8 cellular contexts compared by ENCODE assay signal in genomic region chr4:147683717-147684700, GRCh38. TPM values are rescaled to one million over a fixed set of nuclear protein-coding genes. Genes with fewer than 3 reads are reported as not detected.
DNase-seq lines count a peak whose midpoint lies in the region; ATAC-seq and TF ChIP-seq lines count a peak whose summit lies in the region.

TSS of gene PRMT9 (minus strand) at chr4:147684163. CDS start at chr4:147683987, 176 bp downstream.

- CTCF ChIA-PET in Panc1 (lab: Charles Lee), result interaction anchor here (0.5 to 1.2 kb wide), 4 partner anchors 10 to 183 kb away, joined by 3 to 6 read pairs (median 5); no protein-coding TSS in a partner anchor

- POLR2A ChIA-PET in Panc1 (lab: Charles Lee), result interaction anchor here (0.6 kb wide), 1 partner anchor 165 kb away, joined by 3 read pairs; no protein-coding TSS in a partner anchor

- H3K27ac ChIP-seq in Panc1 (ENCODE audit: low read length), result peak within 1 kb of the TSS; percentile 91

- no peak for TF ChIP-seq CTCF in Panc1 (IDR thresholded peaks at IDR 0.05)

- no peaks in the 10 kb centered on the region for H3K9me3 Mint-ChIP-seq in activated T-helper 1 cell treated with anti-CD3 and anti-CD28 coated beads, Interleukin-12 subunit alpha, Interleukin-12 subunit beta, Interleukin-2, Interleukin-4 antibody, amounts not matched to agents 30 ng/mL and 10 ng/mL and 1 ng/mL, durations not matched to agents 14 hours and 24 hours and 36 hours
- H3K9me3 Mint-ChIP-seq in naive B cell, result no peaks in the 10 kb centered on the region
- H3K9me3 Mint-ChIP-seq in stimulated activated effector memory CD8-positive, alpha-beta T cell treated with anti-CD3 and anti-CD28 coated beads, Interleukin-12 subunit alpha, Interleukin-12 subunit beta, amount 100 ng/mL, for 72 hours, result no peaks in the 10 kb centered on the region

- no peaks in the 10 kb centered on the region for H3K9me3 ChIP-seq in Panc1 (ENCODE audit: control insufficient read depth, insufficient read depth, low read depth, low read length)

- ATAC-seq in GM21619 (IDR thresholded peaks at IDR 0.05; ENCODE audit: unreplicated experiment), result peak; percentile 99
- peak; percentile 100 for ATAC-seq in Panc1
- peak; percentile 93 to 95 for ATAC-seq in naive B cell (ENCODE audit: low read depth in 2 of 2)
- ATAC-seq in stimulated activated effector memory CD8-positive, alpha-beta T cell treated with anti-CD3 and anti-CD28 coated beads, Interleukin-12 subunit alpha, Interleukin-12 subunit beta, amount 100 ng/mL, for 72 hours, result peak; percentile 99

- peaks cover 4% of the 10 kb centered on the region; the same call in 1 of the 2 replicates for H3K4me1 ChIP-seq in Panc1 (ENCODE audit: control insufficient read depth, insufficient read depth, low read length)

- H3K4me1 Mint-ChIP-seq in activated T-helper 1 cell treated with anti-CD3 and anti-CD28 coated beads, Interleukin-12 subunit alpha, Interleukin-12 subunit beta, Interleukin-2, Interleukin-4 antibody, amounts not matched to agents 30 ng/mL and 10 ng/mL and 1 ng/mL, durations not matched to agents 14 hours and 24 hours and 36 hours (ENCODE audit: low read depth), result peaks cover 30% of the 10 kb centered on the region
- H3K4me1 Mint-ChIP-seq in naive B cell, result peaks cover 22 to 33% (median 25%) of the 10 kb centered on the region in 3 donors
- H3K4me1 Mint-ChIP-seq in stimulated activated effector memory CD8-positive, alpha-beta T cell treated with anti-CD3 and anti-CD28 coated beads, Interleukin-12 subunit alpha, Interleukin-12 subunit beta, amount 100 ng/mL, for 72 hours, result peaks cover 38% of the 10 kb centered on the region

- no peak; the same call in 1 of the 2 replicates for TF ChIP-seq EP300 in Ishikawa (IDR thresholded peaks at IDR 0.05; ENCODE audit: borderline replicate concordance)

- peak within 1 kb of the TSS; percentile 66 to 90 for H3K4me3 ChIP-seq in Panc1 (ENCODE audit: low read depth in 2 of 2, low read length in 2 of 2)

- TF ChIP-seq RAD21 in Ishikawa (IDR thresholded peaks at IDR 0.05; ENCODE audit: low read depth), result no peak

- no peaks in the 10 kb centered on the region for H3K27me3 ChIP-seq in Panc1 (ENCODE audit: control insufficient read depth, insufficient read depth, low read length)

- intact Hi-C loops in Panc1 (cut with micrococcal nuclease; ENCODE audit: unreplicated experiment), result no loop called here
- intact Hi-C loops in activated T-helper 1 cell treated with anti-CD3 and anti-CD28 coated beads, Interleukin-12 subunit alpha, Interleukin-12 subunit beta, Interleukin-2, Interleukin-4 antibody, amounts not matched to agents 30 ng/mL and 10 ng/mL and 1 ng/mL, durations not matched to agents 14 hours and 24 hours and 36 hours (cut with micrococcal nuclease), result loop anchor here (1.0 to 10.0 kb wide), 7 partner anchors 25 to 758 kb away; partner anchors contain the start of genes ARHGAP10, NR3C2 and TMEM184C

- DNase-seq in DMS79 treated with DMSO at 0.1 percent for 48 hours (lab: John Stamatoyannopoulos, UW), result peak; percentile 50
- DNase-seq in Panc1 (ENCODE audit: low read depth, low spot score), result peak; percentile 59
- DNase-seq in activated T-helper 1 cell treated with anti-CD3 and anti-CD28 coated beads, Interleukin-12 subunit alpha, Interleukin-12 subunit beta, Interleukin-2, Interleukin-4 antibody, amounts not matched to agents 30 ng/mL and 10 ng/mL and 1 ng/mL, durations not matched to agents 14 hours and 24 hours and 36 hours (ENCODE audit: low spot score), result peak; percentile 85
- DNase-seq in fibroblast of gingiva (ENCODE audit: low read depth), result peak; percentile 94
- peak; percentile 80 for DNase-seq in naive B cell
- DNase-seq in stimulated activated effector memory CD8-positive, alpha-beta T cell treated with anti-CD3 and anti-CD28 coated beads, Interleukin-12 subunit alpha, Interleukin-12 subunit beta, amount 100 ng/mL, for 72 hours (ENCODE audit: low spot score in 2 of 2), result peak; percentile 79 to 92

- H3K36me3 ChIP-seq in Panc1 (ENCODE audit: control insufficient read depth, insufficient read depth, low read length), result peaks cover 6% of the 10 kb centered on the region; the same call in 1 of the 2 replicates

- peak within 1 kb of the TSS; percentile 92 for H3K4me3 Mint-ChIP-seq in activated T-helper 1 cell treated with anti-CD3 and anti-CD28 coated beads, Interleukin-12 subunit alpha, Interleukin-12 subunit beta, Interleukin-2, Interleukin-4 antibody, amounts not matched to agents 30 ng/mL and 10 ng/mL and 1 ng/mL, durations not matched to agents 14 hours and 24 hours and 36 hours
- H3K4me3 Mint-ChIP-seq in naive B cell, result peak within 1 kb of the TSS; percentile 93 to 98 (median 97)
- H3K4me3 Mint-ChIP-seq in stimulated activated effector memory CD8-positive, alpha-beta T cell treated with anti-CD3 and anti-CD28 coated beads, Interleukin-12 subunit alpha, Interleukin-12 subunit beta, amount 100 ng/mL, for 72 hours, result peak within 1 kb of the TSS; percentile 92

- BruUV-seq in Panc1 (replicated peaks; lab: Mats Ljungman, UMichigan), result no TSS peak

- in situ Hi-C loops in Panc1 (cut with HindIII; ENCODE audit: low pct_unique_long_range_greater_than_20kb, low sequenced_read_pairs), result no loop called here

- peaks cover 8% of the 10 kb centered on the region for H3K36me3 Mint-ChIP-seq in activated T-helper 1 cell treated with anti-CD3 and anti-CD28 coated beads, Interleukin-12 subunit alpha, Interleukin-12 subunit beta, Interleukin-2, Interleukin-4 antibody, amounts not matched to agents 30 ng/mL and 10 ng/mL and 1 ng/mL, durations not matched to agents 14 hours and 24 hours and 36 hours (ENCODE audit: low read depth)
- H3K36me3 Mint-ChIP-seq in naive B cell, result peaks cover 0 to 2% of the 10 kb centered on the region in 2 donors
- peaks cover 4% of the 10 kb centered on the region for H3K36me3 Mint-ChIP-seq in stimulated activated effector memory CD8-positive, alpha-beta T cell treated with anti-CD3 and anti-CD28 coated beads, Interleukin-12 subunit alpha, Interleukin-12 subunit beta, amount 100 ng/mL, for 72 hours

- peaks cover 9% of the 10 kb centered on the region for H3K27me3 Mint-ChIP-seq in activated T-helper 1 cell treated with anti-CD3 and anti-CD28 coated beads, Interleukin-12 subunit alpha, Interleukin-12 subunit beta, Interleukin-2, Interleukin-4 antibody, amounts not matched to agents 30 ng/mL and 10 ng/mL and 1 ng/mL, durations not matched to agents 14 hours and 24 hours and 36 hours (ENCODE audit: insufficient read depth)
- H3K27me3 Mint-ChIP-seq in naive B cell, result peaks cover 0 to 20% (median 0%) of the 10 kb centered on the region in 3 donors

- peak within 1 kb of the TSS; percentile 92 for H3K27ac Mint-ChIP-seq in activated T-helper 1 cell treated with anti-CD3 and anti-CD28 coated beads, Interleukin-12 subunit alpha, Interleukin-12 subunit beta, Interleukin-2, Interleukin-4 antibody, amounts not matched to agents 30 ng/mL and 10 ng/mL and 1 ng/mL, durations not matched to agents 14 hours and 24 hours and 36 hours
- H3K27ac Mint-ChIP-seq in naive B cell, result peak within 1 kb of the TSS; percentile 94 to 98 (median 98)
- H3K27ac Mint-ChIP-seq in stimulated activated effector memory CD8-positive, alpha-beta T cell treated with anti-CD3 and anti-CD28 coated beads, Interleukin-12 subunit alpha, Interleukin-12 subunit beta, amount 100 ng/mL, for 72 hours, result peak within 1 kb of the TSS; percentile 94

TF ChIP-seq in Ishikawa, 13 proteins besides CTCF, POLR2A, EP300 and RAD21 (continues in another document):
- peak; percentile 34; the same call in 1 of the 2 replicates for TF ChIP-seq YY1 (IDR thresholded peaks at IDR 0.05; ENCODE audit: low read depth)
- TF ChIP-seq MAX (IDR thresholded peaks at IDR 0.05), result peak; percentile 84
- peak; percentile 78; the same call in 1 of the 2 replicates for TF ChIP-seq ZBTB7A (IDR thresholded peaks at IDR 0.05; ENCODE audit: low read depth)
- 0 out of 2 replicates have a peak, but pooled peaks have one; percentile 44 for TF ChIP-seq NFIC (IDR thresholded peaks at IDR 0.05)
- no peak for TF ChIP-seq REST (IDR thresholded peaks at IDR 0.05; ENCODE audit: low read depth)
- peak; percentile 74 for TF ChIP-seq TCF12 (IDR thresholded peaks at IDR 0.05; ENCODE audit: low read depth)

RNA-seq across cellular contexts. Expression of gene PRMT9, which starts in this region (rescaled TPM):
- total RNA-seq in Panc1 (2021; ENCODE audit: unreplicated experiment), result 4.4 TPM
- 2.3 TPM for polyA plus RNA-seq in Panc1 (2012; ENCODE audit: insufficient read length)
- 6.8 and 7.4 TPM in 2 replicates for total RNA-seq in activated T-helper 1 cell treated with anti-CD3 and anti-CD28 coated beads, Interleukin-12 subunit alpha, Interleukin-12 subunit beta, Interleukin-2, Interleukin-4 antibody, amounts not matched to agents 30 ng/mL and 10 ng/mL and 1 ng/mL, durations not matched to agents 14 hours and 24 hours and 36 hours
- 1 to 10 TPM in 5 of 6 donors, under 1 TPM in 1; 0.55 to 5.7 (median 4.8) TPM for polyA plus RNA-seq in naive B cell (ENCODE audit: low read depth in 6 of 6)

Comparison
In these comparisons a context has a peak if more than half of its experiments do, and no peak if none do; other contexts are left out.
1. Peak in every context shown above with its lines: DNase-seq, ATAC-seq, H3K4me3 ChIP-seq and H3K27ac ChIP-seq.